ENCODE assay signal across 23 cellular contexts in genomic region chr20:39670987-39671386, GRCh38.
"Had no signal": no experiment of that assay in that cellular context is flagged by ENCODE, and none has a peak within 500 bp of the region (broad histone marks: within the 10 kb centered on the region; RNA-seq: fewer than 3 reads in every experiment).

No MANE protein-coding gene starts in this region.

- H3K36me3 ChIP-seq: breast epithelium, left lung, neural progenitor cell, right lobe of liver, stomach, suprapubic skin, tibial nerve had no signal

- H3K27ac ChIP-seq: breast epithelium, left lung, neural progenitor cell, right lobe of liver, skin epidermis, stomach, suprapubic skin, tibial nerve had no signal

- ATAC-seq: left lung; naive thymus-derived CD8-positive, alpha-beta T cell; right lobe of liver had no signal

- DNase-seq: activated CD4-positive, alpha-beta memory T cell treated with anti-CD3 and anti-CD28 coated beads for 36 hours; activated CD4-positive, alpha-beta T cell treated with anti-CD3 and anti-CD28 coated beads for 48 hours; activated CD4-positive, CD25-positive, alpha-beta regulatory T cell; activated naive CD4-positive, alpha-beta T cell treated with Interleukin-2 at 50 U/mL for 16 hours; activated naive CD8-positive, alpha-beta T cell treated with anti-CD3 and anti-CD28 coated beads, Interleukin-2, amount 10 ng/mL, durations not matched to agents 7 days and 5 days; activated T-cell treated with anti-CD3 and anti-CD28 coated beads, Interleukin-2, amount 50 U/mL, for 48 hours; amniotic stem cell; effector memory CD4-positive, alpha-beta T cell; foreskin melanocyte; kidney; left lung; naive thymus-derived CD8-positive, alpha-beta T cell; posterior cingulate gyrus; right lobe of liver; stimulated activated CD4-positive, alpha-beta T cell treated with anti-CD3 and anti-CD28 coated beads, Interleukin-1b, Interleukin-23, amount 100 ng/mL, for 48 hours; stomach had no signal

- H3K27me3 Mint-ChIP-seq: activated CD4-positive, alpha-beta memory T cell treated with anti-CD3 and anti-CD28 coated beads for 36 hours; central memory CD8-positive, alpha-beta T cell had no signal

- H3K4me3 Mint-ChIP-seq: activated CD4-positive, alpha-beta memory T cell treated with anti-CD3 and anti-CD28 coated beads for 36 hours; activated naive CD8-positive, alpha-beta T cell treated with anti-CD3 and anti-CD28 coated beads, Interleukin-2, amount 10 ng/mL, durations not matched to agents 7 days and 5 days; central memory CD8-positive, alpha-beta T cell; naive thymus-derived CD8-positive, alpha-beta T cell; neural progenitor cell had no signal

- H3K27me3 ChIP-seq: breast epithelium, left lung, neural progenitor cell, right lobe of liver, stomach, suprapubic skin, tibial nerve had no signal

- H3K9me3 ChIP-seq: breast epithelium, left lung, right lobe of liver, stomach, suprapubic skin, tibial nerve had no signal

- H3K4me1 ChIP-seq: breast epithelium, left lung, right lobe of liver, stomach, tibial nerve had no signal

- H3K36me3 Mint-ChIP-seq: activated CD4-positive, alpha-beta memory T cell treated with anti-CD3 and anti-CD28 coated beads for 36 hours; activated naive CD8-positive, alpha-beta T cell treated with anti-CD3 and anti-CD28 coated beads, Interleukin-2, amount 10 ng/mL, durations not matched to agents 7 days and 5 days; naive thymus-derived CD8-positive, alpha-beta T cell; neural progenitor cell had no signal

- H3K9me3 Mint-ChIP-seq: activated CD4-positive, alpha-beta memory T cell treated with anti-CD3 and anti-CD28 coated beads for 36 hours; activated naive CD8-positive, alpha-beta T cell treated with anti-CD3 and anti-CD28 coated beads, Interleukin-2, amount 10 ng/mL, durations not matched to agents 7 days and 5 days; central memory CD8-positive, alpha-beta T cell; neural progenitor cell had no signal

- H3K4me1 Mint-ChIP-seq: activated naive CD8-positive, alpha-beta T cell treated with anti-CD3 and anti-CD28 coated beads, Interleukin-2, amount 10 ng/mL, durations not matched to agents 7 days and 5 days; central memory CD8-positive, alpha-beta T cell; naive thymus-derived CD8-positive, alpha-beta T cell had no signal

- H3K27ac Mint-ChIP-seq: activated CD4-positive, alpha-beta memory T cell treated with anti-CD3 and anti-CD28 coated beads for 36 hours; activated naive CD8-positive, alpha-beta T cell treated with anti-CD3 and anti-CD28 coated beads, Interleukin-2, amount 10 ng/mL, durations not matched to agents 7 days and 5 days; naive thymus-derived CD8-positive, alpha-beta T cell; neural progenitor cell had no signal

- H3K4me3 ChIP-seq: breast epithelium, left lung, lung, neural progenitor cell, right lobe of liver, skin epidermis, stomach, suprapubic skin, tibial nerve had no signal
